In genomic region chrX:67563469-67564448, GRCh38 we compare ENCODE assay signal across 16 cellular contexts. TPM values are rescaled to one million over a fixed set of nuclear protein-coding genes. Genes with fewer than 3 reads are reported as not detected.
A peak's percentile ranks its signal among the peaks of the same experiment; 100 is the strongest.
DNase-seq lines count a peak whose midpoint lies in the region; ATAC-seq and TF ChIP-seq lines count a peak whose summit lies in the region.
"Had no signal": no experiment of that assay in that cellular context is flagged by ENCODE, and none has a peak within 500 bp of the region (broad histone marks: within the 10 kb centered on the region; RNA-seq: fewer than 3 reads in every experiment).

No MANE protein-coding gene starts in this region.

- peaks cover 0 to 6% of the 10 kb centered on the region in 2 donors for H3K4me1 ChIP-seq in right atrium auricular region
- peaks cover 10 to 18% (median 11%) of the 10 kb centered on the region in 3 donors for H3K4me1 ChIP-seq in skeletal muscle tissue (ENCODE audit: control insufficient read depth in 3 of 3, insufficient read depth in 3 of 3, low read length in 3 of 3)
- no peaks in the 10 kb centered on the region for H3K4me1 ChIP-seq in Caco-2

- H3K4me3 ChIP-seq in brain microvascular endothelial cell (ENCODE audit: low read depth, low read length): no peak overlapping the region
- H3K4me3 ChIP-seq in right atrium auricular region: no peak overlapping the region
- peak overlapping the region in 1 of 3 donors; percentile 23 for H3K4me3 ChIP-seq in skeletal muscle tissue (ENCODE audit: low read length in 3 of 3)
- no peak overlapping the region for H3K4me3 ChIP-seq in Caco-2 (ENCODE audit: low read depth, low read length)

- no peaks in the 10 kb centered on the region for H3K36me3 Mint-ChIP-seq in Caco-2 (ENCODE audit: insufficient read depth, unreplicated experiment)
- H3K36me3 Mint-ChIP-seq: naive thymus-derived CD8-positive, alpha-beta T cell had no signal

- H3K4me1 Mint-ChIP-seq in Caco-2 (ENCODE audit: low read depth, unreplicated experiment): no peaks in the 10 kb centered on the region
- H3K4me1 Mint-ChIP-seq: naive thymus-derived CD8-positive, alpha-beta T cell had no signal

- peak overlapping the region in 2 of 3 donors; percentile 25 to 33 for H3K9ac ChIP-seq in skeletal muscle tissue (ENCODE audit: low read depth in 1 of 3, low read length in 3 of 3)

- no TSS peak for BruUV-seq in Caco-2 (replicated peaks; lab: Mats Ljungman, UMichigan)

- in situ Hi-C loops in brain microvascular endothelial cell (cut with HindIII; ENCODE audit: low pct_ligation_motif_present, low sequenced_read_pairs): no loop called here

- CTCF ChIA-PET in Caco-2 (lab: Charles Lee): no interaction called here

- no peaks in the 10 kb centered on the region for H3K27me3 ChIP-seq in brain microvascular endothelial cell (replicated peaks)
- no peaks in the 10 kb centered on the region for H3K27me3 ChIP-seq in right atrium auricular region
- H3K27me3 ChIP-seq in skeletal muscle tissue (ENCODE audit: control insufficient read depth in 3 of 3, insufficient read depth in 3 of 3, low read length in 3 of 3): no peaks in the 10 kb centered on the region
- H3K27me3 ChIP-seq in Caco-2 (replicated peaks; ENCODE audit: control insufficient read depth, insufficient read depth, low read length): no peaks in the 10 kb centered on the region

- intact Hi-C loops in Caco-2 (cut with micrococcal nuclease; ENCODE audit: unreplicated experiment): no loop called here

- H3K27ac ChIP-seq in brain microvascular endothelial cell (peak overlapping the region; percentile 40), right atrium auricular region (peak overlapping the region; percentile 40 to 82), skeletal muscle tissue (ENCODE audit: low read depth, low read length) (peak overlapping the region; percentile 69)
- H3K27ac ChIP-seq: epithelial cell of prostate had no signal

- POLR2A ChIA-PET in Caco-2 (lab: Charles Lee): no interaction called here

- H3K36me3 ChIP-seq in brain microvascular endothelial cell (replicated peaks) (no peaks in the 10 kb centered on the region), right atrium auricular region (no peaks in the 10 kb centered on the region), skeletal muscle tissue (ENCODE audit: control insufficient read depth in 3 of 3, insufficient read depth in 3 of 3, low read length in 3 of 3) (no peaks in the 10 kb centered on the region), Caco-2 (ENCODE audit: control insufficient read depth, insufficient read depth, low read length) (no peaks in the 10 kb centered on the region)

- no peaks in the 10 kb centered on the region for H3K27me3 Mint-ChIP-seq in Caco-2 (ENCODE audit: insufficient read depth, unreplicated experiment)
- H3K27me3 Mint-ChIP-seq: naive thymus-derived CD8-positive, alpha-beta T cell had no signal

- no peak for ATAC-seq in HG03469 (IDR thresholded peaks at IDR 0.05; ENCODE audit: unreplicated experiment)
- ATAC-seq: activated T-cell treated with anti-CD3 and anti-CD28 coated beads, Interleukin-2, amount 50 U/mL, for 72 hours; naive thymus-derived CD8-positive, alpha-beta T cell; sciatic nerve had no signal

- H3K27ac Mint-ChIP-seq in Caco-2 (ENCODE audit: unreplicated experiment): no peak overlapping the region
- H3K27ac Mint-ChIP-seq: activated T-cell treated with anti-CD3 and anti-CD28 coated beads, Interleukin-2, amount 50 U/mL, for 72 hours; naive thymus-derived CD8-positive, alpha-beta T cell; T-helper 2 cell treated with Interferon-gamma antibody and Interleukin-4, amounts not matched to agents 5 μg/mL and 100 μg/mL, for 36 hours had no signal

- H3K9me3 Mint-ChIP-seq in Caco-2 (ENCODE audit: unreplicated experiment): no peaks in the 10 kb centered on the region
- H3K9me3 Mint-ChIP-seq: T-helper 2 cell treated with Interferon-gamma antibody and Interleukin-4, amounts not matched to agents 5 μg/mL and 100 μg/mL, for 36 hours had no signal

- H3K9me3 ChIP-seq in right atrium auricular region (no peaks in the 10 kb centered on the region), skeletal muscle tissue (ENCODE audit: control insufficient read depth in 3 of 3, low read length in 3 of 3) (no peaks in the 10 kb centered on the region), Caco-2 (no peaks in the 10 kb centered on the region)

- no peak overlapping the region for H3K4me3 Mint-ChIP-seq in Caco-2 (ENCODE audit: unreplicated experiment)
- H3K4me3 Mint-ChIP-seq: activated T-cell treated with anti-CD3 and anti-CD28 coated beads, Interleukin-2, amount 50 U/mL, for 72 hours; naive thymus-derived CD8-positive, alpha-beta T cell; T-helper 2 cell treated with Interferon-gamma antibody and Interleukin-4, amounts not matched to agents 5 μg/mL and 100 μg/mL, for 36 hours had no signal

- TF ChIP-seq CTCF in brain microvascular endothelial cell (IDR thresholded peaks at IDR 0.05; ENCODE audit: low read depth, low read length, missing control alignments) (no peak), right atrium auricular region (IDR thresholded peaks at IDR 0.05) (no peak), Caco-2 (IDR thresholded peaks at IDR 0.05; ENCODE audit: insufficient read depth in 1 of 2, low read depth in 1 of 2, low read length in 1 of 2, severe bottlenecking in 1 of 2, unreplicated experiment in 1 of 2) (no peak)

- peak; percentile 1 for DNase-seq in HT1080 (ENCODE audit: low read depth)
- DNase-seq in brain microvascular endothelial cell: peak; percentile 58
- no peak for DNase-seq in right atrium auricular region (ENCODE audit: low spot score)
- no peak for DNase-seq in NCI-H128 (lab: John Stamatoyannopoulos, UW; ENCODE audit: unreplicated experiment)
- DNase-seq in Caco-2: no peak
- no peak for DNase-seq in stimulated activated CD4-positive, alpha-beta T cell treated with anti-CD3 and anti-CD28 coated beads, Interleukin-4, amount 100 ng/mL, for 1 hour
- DNase-seq: activated CD4-positive, alpha-beta T cell treated with anti-CD3 and anti-CD28 coated beads, Interleukin-2, amount 50 U/mL, for 1 hour; activated T-cell treated with anti-CD3 and anti-CD28 coated beads, Interleukin-2, amount 50 U/mL, for 72 hours; MV-4-11; naive thymus-derived CD8-positive, alpha-beta T cell; stimulated activated naive CD4-positive, alpha-beta T cell had no signal

RNA-seq across cellular contexts. Expression of gene AR, which starts 19.9 kb away (rescaled TPM):
- total RNA-seq in HT1080 (2014; rRNA removed; shearing (Covaris generic)): 3.9 and 5.9 TPM in 2 replicates
- polyA plus RNA-seq in HT1080 (2015; cell fraction: cytosol; rRNA removed): 0.88 and 1.2 TPM in 2 replicates
- polyA plus RNA-seq in HT1080 (2015; cell fraction: nucleus; rRNA removed): 3.8 and 4.5 TPM in 2 replicates
- total RNA-seq in right atrium auricular region (1 to 10 TPM; 7.9 to 9.1 TPM), skeletal muscle tissue (7.8 TPM), Caco-2 (2022) (0.86 and 1.6 TPM in 2 replicates)
- total RNA-seq: naive thymus-derived CD8-positive, alpha-beta T cell had no signal
- polyA plus RNA-seq: naive thymus-derived CD8-positive, alpha-beta T cell had no signal

Comparison
In these comparisons a context has a peak if more than half of its experiments do, and no peak if none do; other contexts are left out.
1. DNase-seq: peak in HT1080 (single experiment) and brain microvascular endothelial cell (single experiment); none in right atrium auricular region (single experiment), NCI-H128 (single experiment), Caco-2 (0 of 2) and stimulated activated CD4-positive, alpha-beta T cell treated with anti-CD3 and anti-CD28 coated beads, Interleukin-4, amount 100 ng/mL, for 1 hour (single experiment).
2. Peak in every context shown above with its lines, with median percentiles within 50 percentile points of each other: H3K27ac ChIP-seq.